ENCODE assay signal across 2 cellular contexts in genomic region chr2:160730296-160730995, GRCh38.
TF ChIP-seq lines count a peak whose summit lies in the region.

No MANE protein-coding gene starts in this region.

TF ChIP-seq in A549, 52 proteins besides CTCF, POLR2A, EP300 and RAD21 (continued from another document):
- TF ChIP-seq KDM5A (IDR thresholded peaks at IDR 0.05) (no peak), FOSB (CRISPR knock-in tag; IDR thresholded peaks at IDR 0.05) (no peak), CBX2 (IDR thresholded peaks at IDR 0.05; ENCODE audit: borderline replicate concordance, low read depth) (no peak), PBX3 (IDR thresholded peaks at IDR 0.05) (no peak)
TF ChIP-seq in A549: peak in this region for 0.

TF ChIP-seq in H1, 55 proteins besides CTCF, POLR2A, EP300 and RAD21 (continued from another document):
- TF ChIP-seq SP1 (IDR thresholded peaks at IDR 0.05; ENCODE audit: low read depth, low read length), result no peak
- TF ChIP-seq CHD1 (IDR thresholded peaks at IDR 0.05; ENCODE audit: low read depth, low read length), result no peak
- no peak for TF ChIP-seq TCF12 (IDR thresholded peaks at IDR 0.05; ENCODE audit: low read depth, low read length)
- TF ChIP-seq SAP30 (IDR thresholded peaks at IDR 0.05; ENCODE audit: insufficient read depth, insufficient replicate concordance, low read length), result no peak
- TF ChIP-seq EGR1 (IDR thresholded peaks at IDR 0.05; ENCODE audit: borderline replicate concordance, low read depth, low read length), result no peak
- TF ChIP-seq YY1 (IDR thresholded peaks at IDR 0.05; ENCODE audit: low read depth, low read length), result no peak
- TF ChIP-seq JUN (IDR thresholded peaks at IDR 0.05; ENCODE audit: low read depth, low read length), result no peak
- TF ChIP-seq BRCA1 (IDR thresholded peaks at IDR 0.05; ENCODE audit: low read depth, low read length), result no peak
- no peak for TF ChIP-seq ZNF274 (IDR thresholded peaks at IDR 0.05; ENCODE audit: borderline replicate concordance, extremely low read depth, low read length)
- TF ChIP-seq NRF1 (IDR thresholded peaks at IDR 0.05; ENCODE audit: low read depth, low read length), result no peak
- no peak for TF ChIP-seq RFX5 (IDR thresholded peaks at IDR 0.05; ENCODE audit: borderline replicate concordance, low read depth, low read length)
